ENCODE assay signal across 17 cellular contexts in genomic region chr14:32697114-32697513, GRCh38.
DNase-seq lines count a peak whose midpoint lies in the region; ATAC-seq and TF ChIP-seq lines count a peak whose summit lies in the region.
"Had no signal": no experiment of that assay in that cellular context is flagged by ENCODE, and none has a peak within 500 bp of the region (broad histone marks: within the 10 kb centered on the region; RNA-seq: fewer than 3 reads in every experiment).

No MANE protein-coding gene starts in this region.

- H3K4me3 ChIP-seq in BLaER1 treated with 17β-estradiol and CSF1 and Interleukin-3, amounts not matched to agents 10 nM and 100 nM: no peak overlapping the region
- no peak overlapping the region for H3K4me3 ChIP-seq in smooth muscle cell
- no peak overlapping the region for H3K4me3 ChIP-seq in upper lobe of left lung
- H3K4me3 ChIP-seq: K562 had no signal

- peaks cover 0 to 27% (median 10%) of the 10 kb centered on the region in 10 experiments; a peak in 14 of 20 replicates for H3K4me1 ChIP-seq in BLaER1 treated with 17β-estradiol and CSF1 and Interleukin-3, amounts not matched to agents 10 nM and 100 nM
- H3K4me1 ChIP-seq in smooth muscle cell (ENCODE audit: low read depth): peaks cover 20% of the 10 kb centered on the region
- no peaks in the 10 kb centered on the region for H3K4me1 ChIP-seq in upper lobe of left lung
- H3K4me1 ChIP-seq: Caco-2 had no signal

- TF ChIP-seq CTCF in smooth muscle cell (IDR thresholded peaks at IDR 0.05; ENCODE audit: borderline replicate concordance, insufficient read depth, poor library complexity, severe bottlenecking) (no peak), upper lobe of left lung (IDR thresholded peaks at IDR 0.05) (no peak)

- H3K36me3 ChIP-seq in BLaER1 treated with 17β-estradiol and CSF1 and Interleukin-3, amounts not matched to agents 10 nM and 100 nM: no peaks in the 10 kb centered on the region
- no peaks in the 10 kb centered on the region for H3K36me3 ChIP-seq in smooth muscle cell (ENCODE audit: low read depth)
- H3K36me3 ChIP-seq in upper lobe of left lung: no peaks in the 10 kb centered on the region

- no peaks in the 10 kb centered on the region for H3K9me3 ChIP-seq in BLaER1 treated with 17β-estradiol and CSF1 and Interleukin-3, amounts not matched to agents 10 nM and 100 nM (replicated peaks in 1 of 11)
- H3K9me3 ChIP-seq in smooth muscle cell (replicated peaks; ENCODE audit: low read depth) (no peaks in the 10 kb centered on the region), upper lobe of left lung (no peaks in the 10 kb centered on the region)
- H3K9me3 ChIP-seq: Caco-2 had no signal

- TF ChIP-seq EP300 in upper lobe of left lung (IDR thresholded peaks at IDR 0.05): no peak

- H3K27me3 ChIP-seq in BLaER1 treated with 17β-estradiol and CSF1 and Interleukin-3, amounts not matched to agents 10 nM and 100 nM: no peaks in the 10 kb centered on the region
- H3K27me3 ChIP-seq in smooth muscle cell (ENCODE audit: low read depth): no peaks in the 10 kb centered on the region
- H3K27me3 ChIP-seq in upper lobe of left lung: no peaks in the 10 kb centered on the region

- no peak for ATAC-seq in upper lobe of left lung (ENCODE audit: low FRiP score in 2 of 2)
- ATAC-seq: HCT116, K562 had no signal

- TF ChIP-seq POLR2A in upper lobe of left lung (IDR thresholded peaks at IDR 0.05): no peak

- peak overlapping the region; percentile 26 for H2AFZ ChIP-seq in smooth muscle cell (ENCODE audit: low read depth)

- H4K20me1 ChIP-seq in BLaER1 treated with 17β-estradiol and CSF1 and Interleukin-3, amounts not matched to agents 10 nM and 100 nM: no peaks in the 10 kb centered on the region
- H4K20me1 ChIP-seq in smooth muscle cell (ENCODE audit: low read depth): no peaks in the 10 kb centered on the region

- WGBS in smooth muscle cell (ENCODE audit: low lambda C conversion rate): 98% methylated on average over 2 of the region's 2 CpGs
- 73 to 74% methylated on average over 2 of the region's 2 CpGs for WGBS in upper lobe of left lung, 2 donors

- H3K4me2 ChIP-seq in BLaER1 treated with 17β-estradiol and CSF1 and Interleukin-3, amounts not matched to agents 10 nM and 100 nM: peak overlapping the region in 7 of 11 experiments; percentile 4 to 66 (median 28); a peak in 9 of 22 replicates
- H3K4me2 ChIP-seq in smooth muscle cell: peak overlapping the region; percentile 51

- DNase-seq in NCI-H1694 (lab: John Stamatoyannopoulos, UW) (peak; percentile 77), SK-N-DZ (ENCODE audit: low spot score) (peak; percentile 92), smooth muscle cell (lab: John Stamatoyannopoulos, UW; ENCODE audit: unreplicated experiment) (no peak), upper lobe of left lung (no peak), amniotic stem cell (lab: John Stamatoyannopoulos, UW) (no peak), GF-D8 (lab: John Stamatoyannopoulos, UW) (no peak)
- DNase-seq: Caco-2; CD4-positive, alpha-beta T cell; NCI-H1105 treated with DMSO at 0.1 percent for 48 hours; NCI-H187; NCI-H446 treated with DMSO at 0.1 percent for 48 hours; NCI-H774; OCI-M1; SHP77 treated with DMSO at 0.1 percent for 48 hours had no signal

- no peaks in the 10 kb centered on the region for H3K79me2 ChIP-seq in smooth muscle cell (ENCODE audit: low read depth)

- H3K9ac ChIP-seq in BLaER1 treated with 17β-estradiol and CSF1 and Interleukin-3, amounts not matched to agents 10 nM and 100 nM: no peak overlapping the region
- H3K9ac ChIP-seq in smooth muscle cell (ENCODE audit: low read depth): no peak overlapping the region

- no peak overlapping the region for H3K27ac ChIP-seq in BLaER1 treated with 17β-estradiol and CSF1 and Interleukin-3, amounts not matched to agents 10 nM and 100 nM
- H3K27ac ChIP-seq in smooth muscle cell (ENCODE audit: low read depth) (peak overlapping the region; percentile 80), upper lobe of left lung (no peak overlapping the region)

- H3F3A ChIP-seq in smooth muscle cell (ENCODE audit: low read depth): no peaks in the 10 kb centered on the region

Comparison
In these comparisons a context has a peak if more than half of its experiments do, and no peak if none do; other contexts are left out.
1. DNase-seq: peak in NCI-H1694 (single experiment) and SK-N-DZ (single experiment); none in smooth muscle cell (single experiment), upper lobe of left lung (0 of 2), amniotic stem cell (single experiment) and GF-D8 (single experiment).